1 cellular context compared by ENCODE assay signal in the genomic region with DNA sequence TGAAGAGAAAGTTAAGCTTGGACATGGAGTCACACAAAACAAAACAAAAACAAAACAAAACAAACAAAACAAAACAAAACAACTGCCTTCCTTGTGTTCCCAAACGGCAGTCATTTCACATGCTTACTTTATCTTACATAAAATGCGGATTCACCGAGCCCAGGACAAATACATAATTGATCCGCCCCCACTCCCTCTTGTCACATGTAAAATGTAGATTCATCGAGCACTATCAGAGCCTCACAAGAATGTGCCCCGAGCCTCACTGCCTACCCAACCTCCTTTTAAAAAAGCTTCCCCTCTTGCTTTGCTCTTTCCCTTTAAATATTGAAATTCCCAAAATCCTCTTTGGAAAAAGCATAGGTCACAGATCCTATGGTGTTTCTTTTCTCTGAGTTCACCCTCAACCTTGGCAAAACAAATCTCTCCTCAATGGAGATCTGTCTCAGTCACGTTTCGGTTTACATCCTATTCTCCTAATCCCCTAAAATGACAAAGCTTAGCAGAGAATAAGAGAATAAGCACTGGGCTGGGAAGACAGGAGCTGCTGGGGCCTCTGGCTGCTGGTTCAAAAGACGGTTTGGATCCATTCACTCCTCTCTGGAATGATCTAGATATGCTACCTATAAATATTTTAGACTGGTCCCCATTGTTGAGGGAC.
TF ChIP-seq lines count a peak whose summit lies in the region.

No MANE protein-coding gene starts in this region.

TF ChIP-seq in HepG2, 621 proteins besides CTCF, POLR2A, EP300 and RAD21 (continued from another document):
- TF ChIP-seq XRCC5 (optimal IDR thresholded peaks at IDR 0.05; ENCODE audit: low read length) = no peak
TF ChIP-seq in HepG2: peak in this region for 1.
